In the genomic region with DNA sequence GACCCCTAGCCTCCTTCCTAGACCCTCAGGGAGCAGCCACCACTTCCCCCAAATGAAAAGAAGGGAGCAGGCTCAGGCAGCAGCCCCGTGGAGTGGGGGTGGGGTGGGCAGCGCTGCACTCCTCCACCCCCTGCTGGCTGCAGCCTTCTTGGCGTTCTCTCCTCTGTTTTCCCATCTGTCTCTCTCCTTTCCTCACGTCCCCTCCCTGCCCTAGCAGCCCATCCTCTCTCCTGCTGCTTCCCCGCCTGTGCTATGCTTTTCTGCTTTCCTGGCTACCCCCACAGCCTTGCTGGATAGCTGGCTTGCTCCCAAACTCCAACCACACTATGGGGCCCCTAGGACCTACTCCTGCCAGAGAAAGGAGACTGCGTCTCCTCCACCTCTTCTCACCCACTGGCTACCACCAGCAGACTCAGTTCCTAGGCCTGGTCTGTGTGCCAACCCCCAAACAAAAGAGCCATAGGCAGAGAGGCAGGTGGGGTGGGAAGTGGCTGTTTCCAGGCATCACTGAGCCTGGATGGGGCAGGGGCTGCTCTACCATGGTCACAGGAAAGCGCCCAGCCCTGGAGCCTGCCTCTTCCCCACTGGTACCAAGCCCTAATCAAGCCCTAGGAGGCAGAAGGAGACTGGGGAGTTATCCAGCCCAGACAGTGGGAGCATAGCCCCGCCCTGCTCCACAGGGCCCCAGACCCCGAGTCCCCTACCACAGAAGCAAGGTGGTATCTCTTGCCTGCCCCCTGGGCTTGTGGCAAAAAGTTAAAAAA, we compare ENCODE assay signal across 6 cellular contexts. TPM values are rescaled to one million over a fixed set of nuclear protein-coding genes. Genes with fewer than 3 reads are reported as not detected.
A peak's percentile ranks its signal among the peaks of the same experiment; 100 is the strongest.
DNase-seq lines count a peak whose midpoint lies in the region; ATAC-seq and TF ChIP-seq lines count a peak whose summit lies in the region.

No MANE protein-coding gene starts in this region.

- H3K4me1 ChIP-seq in KMS-11 (ENCODE audit: low read depth, poor library complexity, severe bottlenecking), result peaks cover 7% of the 10 kb centered on the region
- peaks cover 16 to 28% of the 10 kb centered on the region in 2 donors for H3K4me1 ChIP-seq in gastrocnemius medialis

- TF ChIP-seq CTCF in KMS-11 (conservative IDR thresholded peaks at IDR 0.05; ENCODE audit: low read depth, low read length) (peak; percentile 28), gastrocnemius medialis (IDR thresholded peaks at IDR 0.05 in 4 of 5, conservative IDR thresholded peaks at IDR 0.05 in 1 of 5) (peak in 4 of 5 experiments; percentile 8 to 38 (median 23)), coronary artery (IDR thresholded peaks at IDR 0.05) (no peak)

- in situ Hi-C loops in gastrocnemius medialis (cut with MboI; ENCODE audit: low sequenced_read_pairs in 4 of 4), result no loop called here

- intact Hi-C loops in gastrocnemius medialis (cut with DNase I; ENCODE audit: low total_unique reads), result no loop called here

- no peak overlapping the region for H3K4me2 ChIP-seq in KMS-11

- no peaks in the 10 kb centered on the region for H3K36me3 ChIP-seq in KMS-11 (ENCODE audit: insufficient read depth)
- H3K36me3 ChIP-seq in gastrocnemius medialis, result no peaks in the 10 kb centered on the region

- H3K27me3 ChIP-seq in KMS-11 (ENCODE audit: insufficient read depth, low read depth) (peaks cover 17% of the 10 kb centered on the region), gastrocnemius medialis (no peaks in the 10 kb centered on the region)

- no peaks in the 10 kb centered on the region for H3K79me2 ChIP-seq in KMS-11 (ENCODE audit: insufficient read depth, low read depth)

- no peak overlapping the region for H3K9ac ChIP-seq in KMS-11

- H3K27ac ChIP-seq in KMS-11, result no peak overlapping the region
- H3K27ac ChIP-seq in angular gyrus (ENCODE audit: low read depth, low read length), result peak overlapping the region; percentile 65
- H3K27ac ChIP-seq in gastrocnemius medialis, result peak overlapping the region in 2 of 4 donors; percentile 55 to 59
- H3K27ac ChIP-seq in coronary artery, result no peak overlapping the region

- no peaks in the 10 kb centered on the region for H3K9me3 ChIP-seq in gastrocnemius medialis

- no peak for TF ChIP-seq POLR2A in gastrocnemius medialis (IDR thresholded peaks at IDR 0.05)

- 0 out of 2 replicates have a peak overlapping the region, but pooled peaks have one; percentile 22 for H2AFZ ChIP-seq in KMS-11 (ENCODE audit: low read depth)

- H4K20me1 ChIP-seq in KMS-11 (ENCODE audit: insufficient read depth), result no peaks in the 10 kb centered on the region

- ATAC-seq in gastrocnemius medialis (no peak), HG03108 (IDR thresholded peaks at IDR 0.05; ENCODE audit: unreplicated experiment) (no peak), GM19395 (IDR thresholded peaks at IDR 0.05; ENCODE audit: unreplicated experiment) (no peak)

- H3K4me3 ChIP-seq in KMS-11 (IDR thresholded peaks at IDR 0.05; ENCODE audit: insufficient read depth, low read depth, low read length), result no peak overlapping the region
- H3K4me3 ChIP-seq in gastrocnemius medialis, result no peak overlapping the region
- no peak overlapping the region for H3K4me3 ChIP-seq in coronary artery

- DNase-seq in gastrocnemius medialis (no peak), coronary artery (ENCODE audit: low spot score) (no peak)

RNA-seq across cellular contexts. Expression of a gene that starts 3.4 kb away (rescaled TPM):
- total RNA-seq in gastrocnemius medialis, result under 1 TPM; 0.02 to 0.12 (median 0.06) TPM

RNA-seq across cellular contexts. Expression of a gene that starts 3.8 kb away (rescaled TPM):
- 10 to 100 TPM in 1 of 4 donors, not detected in 3; 12.1 TPM for total RNA-seq in gastrocnemius medialis

RNA-seq across cellular contexts. Expression of a gene that starts 13.9 kb away (rescaled TPM):
- total RNA-seq in gastrocnemius medialis, result 10 to 100 TPM; 14.4 to 55.1 (median 20.5) TPM

RNA-seq across cellular contexts. Expression of a gene that starts 27.9 kb away (rescaled TPM):
- 10 to 100 TPM; 10.8 to 30.9 (median 22.1) TPM for total RNA-seq in gastrocnemius medialis

RNA-seq across cellular contexts. Expression of a gene that starts 31.1 kb away (rescaled TPM):
- 10 to 100 TPM; 17.2 to 28.1 (median 17.7) TPM for total RNA-seq in gastrocnemius medialis
